In genomic region chr1:231695439-231696255, GRCh38 we compare ENCODE assay signal across 16 cellular contexts.
DNase-seq lines count a peak whose midpoint lies in the region; FAIRE-seq and TF ChIP-seq lines count a peak whose summit lies in the region.
"Had no signal": no experiment of that assay in that cellular context is flagged by ENCODE, and none has a peak within 500 bp of the region (broad histone marks: within the 10 kb centered on the region; RNA-seq: fewer than 3 reads in every experiment).

No MANE protein-coding gene starts in this region.

- peak overlapping the region; percentile 68 for H4K8ac ChIP-seq in mesenchymal stem cell (ENCODE audit: low read length)
- no peak overlapping the region for H4K8ac ChIP-seq in trophoblast cell (ENCODE audit: low read depth, low read length)
- H4K8ac ChIP-seq in H9 (replicated peaks; ENCODE audit: insufficient read length, low read depth, low read length) = no peak overlapping the region

- no peak for FAIRE-seq in astrocyte (lab: Jason Lieb, UNC)

- H3K4ac ChIP-seq in mesenchymal stem cell (ENCODE audit: low read depth in 1 of 2, low read length in 2 of 2) (no peak overlapping the region), trophoblast cell (ENCODE audit: low read depth, low read length) (no peak overlapping the region), H9 (ENCODE audit: low read depth, low read length) (no peak overlapping the region)

- H2BK20ac ChIP-seq in H9 (ENCODE audit: low read depth, low read length, poor library complexity, severe bottlenecking) = no peak overlapping the region

- H3K4me2 ChIP-seq in BLaER1 (peak overlapping the region; percentile 83), astrocyte (ENCODE audit: low read length) (no peak overlapping the region), mesenchymal stem cell (ENCODE audit: low read length, poor library complexity, severe bottlenecking) (no peak overlapping the region), trophoblast cell (ENCODE audit: low read length) (no peak overlapping the region), H9 (ENCODE audit: insufficient read depth, insufficient read length, low read length) (no peak overlapping the region)

- peaks cover 25% of the 10 kb centered on the region for H3K4me1 Mint-ChIP-seq in astrocyte (ENCODE audit: low read depth, unreplicated experiment)
- H3K4me1 Mint-ChIP-seq in H9 = peaks cover 6 to 9% of the 10 kb centered on the region in 2 experiments

- H3K79me1 ChIP-seq in mesenchymal stem cell (replicated peaks; ENCODE audit: low read length, poor library complexity, severe bottlenecking) (peaks cover 45% of the 10 kb centered on the region), trophoblast cell (ENCODE audit: low read length) (no peaks in the 10 kb centered on the region), H9 (ENCODE audit: insufficient read depth, low read depth, low read length, poor library complexity, severe bottlenecking) (no peaks in the 10 kb centered on the region)

- no peak overlapping the region for H4K12ac ChIP-seq in trophoblast cell (ENCODE audit: low read depth, low read length)

- H3K56ac ChIP-seq in H9 (ENCODE audit: insufficient read length, low read depth, low read length) = no peak overlapping the region

- no peak overlapping the region for H2AFZ ChIP-seq in astrocyte (ENCODE audit: low read depth, low read length)
- no peak overlapping the region for H2AFZ ChIP-seq in mesenchymal stem cell (ENCODE audit: low read depth, low read length)
- H2AFZ ChIP-seq in trophoblast cell (ENCODE audit: insufficient read depth, low read length, poor library complexity) = no peak overlapping the region
- no peak overlapping the region for H2AFZ ChIP-seq in H9 (ENCODE audit: low read length)

- H3T11ph ChIP-seq in H9 (ENCODE audit: low read length) = no peak overlapping the region

- H3K23ac ChIP-seq in mesenchymal stem cell (ENCODE audit: low read length in 2 of 2) (no peak overlapping the region), trophoblast cell (ENCODE audit: low read length) (no peak overlapping the region), H9 (ENCODE audit: insufficient read length, low read depth, low read length) (no peak overlapping the region)

- H3K27ac ChIP-seq in BLaER1 (no peak overlapping the region), astrocyte (ENCODE audit: low read depth, low read length) (no peak overlapping the region), mesenchymal stem cell (ENCODE audit: low read length, poor library complexity, severe bottlenecking) (no peak overlapping the region), trophoblast cell (ENCODE audit: low read depth, low read length) (no peak overlapping the region), H9 (ENCODE audit: insufficient read length, low read depth, low read length) (no peak overlapping the region)
- H3K27ac ChIP-seq: foreskin keratinocyte, testis had no signal

- H3K79me2 ChIP-seq in astrocyte (ENCODE audit: insufficient read depth, low read length) = no peaks in the 10 kb centered on the region
- no peaks in the 10 kb centered on the region for H3K79me2 ChIP-seq in trophoblast cell (ENCODE audit: control insufficient read depth, insufficient read depth, low read length, poor library complexity)
- no peaks in the 10 kb centered on the region for H3K79me2 ChIP-seq in H9 (ENCODE audit: insufficient read depth, low read length)

- H3K4me1 ChIP-seq in BLaER1 = peaks cover 26% of the 10 kb centered on the region
- no peaks in the 10 kb centered on the region for H3K4me1 ChIP-seq in astrocyte (ENCODE audit: insufficient read depth, low read length)
- peaks cover 7% of the 10 kb centered on the region for H3K4me1 ChIP-seq in mesenchymal stem cell (ENCODE audit: control insufficient read depth, insufficient read depth, low read depth, low read length)
- H3K4me1 ChIP-seq in trophoblast cell (ENCODE audit: control insufficient read depth in 1 of 2, insufficient read depth in 2 of 2, low read length in 2 of 2) = peaks cover 0 to 3% of the 10 kb centered on the region in 2 experiments
- H3K4me1 ChIP-seq in H9 (ENCODE audit: insufficient read depth, low read length) = no peaks in the 10 kb centered on the region
- H3K4me1 ChIP-seq: foreskin keratinocyte had no signal

- no peaks in the 10 kb centered on the region for H3K23me2 ChIP-seq in H9 (ENCODE audit: insufficient read length, low read depth, low read length, poor library complexity, severe bottlenecking)

- H4K20me1 ChIP-seq in BLaER1 = no peaks in the 10 kb centered on the region
- peaks cover 14% of the 10 kb centered on the region for H4K20me1 ChIP-seq in astrocyte (ENCODE audit: insufficient read depth, low read length)
- H4K20me1 ChIP-seq in H9 (ENCODE audit: control insufficient read depth, insufficient read depth, insufficient read length) = no peaks in the 10 kb centered on the region

- H3K9me3 ChIP-seq in BLaER1 (no peaks in the 10 kb centered on the region), astrocyte (ENCODE audit: insufficient read depth, low read depth, low read length) (no peaks in the 10 kb centered on the region), mesenchymal stem cell (ENCODE audit: control insufficient read depth, low read length) (no peaks in the 10 kb centered on the region), trophoblast cell (ENCODE audit: insufficient read depth, low read depth, low read length) (no peaks in the 10 kb centered on the region), H9 (ENCODE audit: control insufficient read depth, low read depth, low read length) (no peaks in the 10 kb centered on the region)
- H3K9me3 ChIP-seq: MG63, testis had no signal

- WGBS in mesenchymal stem cell = 78% methylated on average over 7 of the region's 8 CpGs
- WGBS in trophoblast cell (ENCODE audit: extremely low coverage, insufficient coverage, insufficient read length) = no CpG with 5 or more reads among the region's 8 CpGs
- WGBS in H9 (ENCODE audit: extremely low coverage, insufficient read length, low lambda C conversion rate) = no CpG with 5 or more reads among the region's 8 CpGs

- H3K27ac Mint-ChIP-seq in astrocyte (ENCODE audit: unreplicated experiment) = no peak overlapping the region
- no peak overlapping the region; a peak in 1 of 7 replicates for H3K27ac Mint-ChIP-seq in H9
- H3K27ac Mint-ChIP-seq: dendritic cell treated with granulocyte-macrophage colony-stimulating factor and Interleukin-4, amounts not matched to agents 40 ng/mL and 50 ng/mL, for 4 days; mesothelial cell of epicardium; progenitor cell of endocrine pancreas had no signal

- H3K4me3 ChIP-seq in BLaER1 = no peak overlapping the region
- no peak overlapping the region for H3K4me3 ChIP-seq in astrocyte (ENCODE audit: insufficient read depth, low read depth, low read length)
- H3K4me3 ChIP-seq in mesenchymal stem cell (ENCODE audit: insufficient read depth in 1 of 2, low read depth in 1 of 2, low read length in 2 of 2) = no peak overlapping the region
- H3K4me3 ChIP-seq in trophoblast cell (ENCODE audit: low read depth, low read length) = no peak overlapping the region
- H3K4me3 ChIP-seq: MG63, testis had no signal

- H4K91ac ChIP-seq in mesenchymal stem cell (ENCODE audit: low read length) (peak overlapping the region; percentile 64), trophoblast cell (ENCODE audit: low read depth, low read length) (no peak overlapping the region), H9 (ENCODE audit: insufficient read length, low read depth, low read length) (no peak overlapping the region)

- H2BK120ac ChIP-seq in mesenchymal stem cell (ENCODE audit: low read depth, low read length) = no peak overlapping the region
- H2BK120ac ChIP-seq in trophoblast cell (ENCODE audit: insufficient read depth, low read length, poor library complexity) = no peak overlapping the region
- H2BK120ac ChIP-seq in H9 (ENCODE audit: low read depth, low read length, poor library complexity, severe bottlenecking) = no peak overlapping the region

- no peak overlapping the region for H4K5ac ChIP-seq in H9 (ENCODE audit: insufficient read length, low read depth, low read length)

- H2BK12ac ChIP-seq in mesenchymal stem cell (ENCODE audit: low read length in 2 of 2) = peak overlapping the region in 1 of 2 experiments; percentile 1
- no peak overlapping the region for H2BK12ac ChIP-seq in trophoblast cell (ENCODE audit: low read length)
- H2BK12ac ChIP-seq in H9 (ENCODE audit: insufficient read length, low read depth, low read length) = no peak overlapping the region

- H3K27me3 ChIP-seq in BLaER1 = no peaks in the 10 kb centered on the region
- no peaks in the 10 kb centered on the region for H3K27me3 ChIP-seq in astrocyte (ENCODE audit: insufficient read depth, low read length)
- no peaks in the 10 kb centered on the region for H3K27me3 ChIP-seq in mesenchymal stem cell (ENCODE audit: control insufficient read depth in 1 of 2, insufficient read depth in 1 of 2, low read length in 2 of 2)
- H3K27me3 ChIP-seq in trophoblast cell (ENCODE audit: insufficient read depth, low read length) = no peaks in the 10 kb centered on the region
- no peaks in the 10 kb centered on the region for H3K27me3 ChIP-seq in H9 (ENCODE audit: insufficient read depth, low read length)
- H3K27me3 ChIP-seq: foreskin keratinocyte, MG63, testis had no signal

- H2AK5ac ChIP-seq in mesenchymal stem cell (ENCODE audit: low read length, severe bottlenecking) (no peak overlapping the region), trophoblast cell (ENCODE audit: low read length) (no peak overlapping the region), H9 (ENCODE audit: insufficient read length, low read length) (no peak overlapping the region)

- no peak overlapping the region for H2BK5ac ChIP-seq in mesenchymal stem cell (ENCODE audit: low read depth, low read length, poor library complexity, severe bottlenecking)
- H2BK5ac ChIP-seq in trophoblast cell (ENCODE audit: low read depth, low read length, poor library complexity) = no peak overlapping the region
- no peak overlapping the region for H2BK5ac ChIP-seq in H9 (ENCODE audit: insufficient read length, low read length)

- H3K9me3 Mint-ChIP-seq in astrocyte (ENCODE audit: unreplicated experiment) (peaks cover 3% of the 10 kb centered on the region), H9 (no peaks in the 10 kb centered on the region)
- H3K9me3 Mint-ChIP-seq: dendritic cell treated with granulocyte-macrophage colony-stimulating factor and Interleukin-4, amounts not matched to agents 40 ng/mL and 50 ng/mL, for 4 days; immature natural killer cell had no signal

- H3K36me3 Mint-ChIP-seq in astrocyte (ENCODE audit: low read depth, unreplicated experiment) (peaks cover 3% of the 10 kb centered on the region), H9 (ENCODE audit: insufficient read depth in 1 of 3, low read depth in 3 of 3) (no peaks in the 10 kb centered on the region; a peak in 1 of 7 replicates)
- H3K36me3 Mint-ChIP-seq: mesothelial cell of epicardium had no signal

- H3K4me3 Mint-ChIP-seq in astrocyte (ENCODE audit: unreplicated experiment) (no peak overlapping the region), H9 (no peak overlapping the region)
- H3K4me3 Mint-ChIP-seq: dendritic cell treated with granulocyte-macrophage colony-stimulating factor and Interleukin-4, amounts not matched to agents 40 ng/mL and 50 ng/mL, for 4 days; immature natural killer cell; mesothelial cell of epicardium had no signal

- no peak overlapping the region for H3K9ac ChIP-seq in BLaER1
- no peak overlapping the region for H3K9ac ChIP-seq in astrocyte (ENCODE audit: low read length)
- no peak overlapping the region for H3K9ac ChIP-seq in mesenchymal stem cell (ENCODE audit: low read length)
- no peak overlapping the region for H3K9ac ChIP-seq in trophoblast cell (ENCODE audit: low read length)
- H3K9ac ChIP-seq in H9 (ENCODE audit: extremely low read depth, insufficient read length, low read length) = no peak overlapping the region

- H3K14ac ChIP-seq in mesenchymal stem cell (ENCODE audit: low read length in 2 of 2) (no peak overlapping the region), trophoblast cell (ENCODE audit: low read length) (no peak overlapping the region), H9 (ENCODE audit: insufficient read depth, low read length) (no peak overlapping the region)

- H3K27me3 Mint-ChIP-seq in astrocyte (ENCODE audit: low read depth, unreplicated experiment) = no peaks in the 10 kb centered on the region
- H3K27me3 Mint-ChIP-seq in H9 (ENCODE audit: low read depth) = no peaks in the 10 kb centered on the region
- H3K27me3 Mint-ChIP-seq: dendritic cell treated with granulocyte-macrophage colony-stimulating factor and Interleukin-4, amounts not matched to agents 40 ng/mL and 50 ng/mL, for 4 days; progenitor cell of endocrine pancreas had no signal

- H2BK15ac ChIP-seq in mesenchymal stem cell (ENCODE audit: low read depth, poor library complexity, severe bottlenecking) (no peak overlapping the region), H9 (ENCODE audit: low read depth, low read length) (no peak overlapping the region)

- DNase-seq in NCI-H1105 treated with DMSO at 0.1 percent for 48 hours (lab: John Stamatoyannopoulos, UW) (peak; percentile 56), astrocyte (ENCODE audit: low read depth) (peak; percentile 59), mesenchymal stem cell (no peak), dermis blood vessel endothelial cell (no peak), GM10266 (ENCODE audit: extremely low spot score) (no peak), trophoblast cell (no peak), H9 (no peak)
- DNase-seq: activated T-cell treated with anti-CD3 and anti-CD28 coated beads, Interleukin-2, amount 50 U/mL, for 1 hour; foreskin keratinocyte; immature natural killer cell; MG63; testis had no signal

- no peak for TF ChIP-seq CTCF in astrocyte (IDR thresholded peaks at IDR 0.05; ENCODE audit: insufficient read depth, low read depth, low read length)
- TF ChIP-seq CTCF in GM10266 (IDR thresholded peaks at IDR 0.05; ENCODE audit: control insufficient read depth, insufficient read depth, low read depth, missing control alignments) = no peak
- TF ChIP-seq CTCF in H9 (conservative IDR thresholded peaks at IDR 0.05) = no peak

- H3K18ac ChIP-seq in mesenchymal stem cell (ENCODE audit: low read depth in 1 of 2, low read length in 2 of 2) (peak overlapping the region in 1 of 2 experiments; percentile 31), trophoblast cell (ENCODE audit: low read length) (no peak overlapping the region), H9 (ENCODE audit: insufficient read length, low read depth, low read length) (no peak overlapping the region)

- peaks cover 24% of the 10 kb centered on the region; the same call in 1 of the 2 replicates for H3K36me3 ChIP-seq in BLaER1
- no peaks in the 10 kb centered on the region for H3K36me3 ChIP-seq in astrocyte (ENCODE audit: insufficient read depth, low read length)
- peaks cover 0 to 25% of the 10 kb centered on the region in 2 experiments for H3K36me3 ChIP-seq in mesenchymal stem cell (ENCODE audit: control insufficient read depth in 1 of 2, insufficient read depth in 2 of 2, low read depth in 1 of 2, low read length in 2 of 2)
- H3K36me3 ChIP-seq in trophoblast cell (ENCODE audit: control insufficient read depth in 1 of 2, insufficient read depth in 2 of 2, low read length in 2 of 2) = peaks cover 0 to 2% of the 10 kb centered on the region in 2 experiments
- H3K36me3 ChIP-seq: MG63 had no signal

Comparison
In these comparisons a context has a peak if more than half of its experiments do, and no peak if none do; other contexts are left out.
1. DNase-seq: peak in NCI-H1105 treated with DMSO at 0.1 percent for 48 hours (single experiment) and astrocyte (single experiment); none in mesenchymal stem cell (single experiment), dermis blood vessel endothelial cell (single experiment), GM10266 (single experiment), trophoblast cell (0 of 2) and H9 (single experiment).